ENCODE assay signal across 19 cellular contexts in genomic region chr4:40562208-40562607, GRCh38.
A peak's percentile ranks its signal among the peaks of the same experiment; 100 is the strongest.
DNase-seq lines count a peak whose midpoint lies in the region; ATAC-seq and TF ChIP-seq lines count a peak whose summit lies in the region.
"Had no signal": no experiment of that assay in that cellular context is flagged by ENCODE, and none has a peak within 500 bp of the region (broad histone marks: within the 10 kb centered on the region; RNA-seq: fewer than 3 reads in every experiment).

No MANE protein-coding gene starts in this region.

- H3K9me3 ChIP-seq in HCT116 (ENCODE audit: control insufficient read depth in 1 of 2, insufficient read depth in 1 of 2, low read depth in 1 of 2, low read length in 2 of 2) (no peaks in the 10 kb centered on the region), spleen (no peaks in the 10 kb centered on the region)
- H3K9me3 ChIP-seq: body of pancreas, tibial nerve had no signal

- intact Hi-C loops in HCT116 (cut with micrococcal nuclease) (loop anchor here (5.0 kb wide), 1 partner anchor 70 kb away; no protein-coding TSS in a partner anchor), spleen (cut with DNase I; ENCODE audit: low total_unique reads) (no loop called here)
- intact Hi-C loops in dendritic cell treated with granulocyte-macrophage colony-stimulating factor and Interleukin-4, amounts not matched to agents 40 ng/mL and 50 ng/mL, for 4 days (cut with micrococcal nuclease), result loop anchor here (5.0 kb wide), 1 partner anchor 65 kb away; the partner anchor contains the start of gene RBM47

- no peaks in the 10 kb centered on the region for H3K27me3 ChIP-seq in HCT116 (ENCODE audit: insufficient read depth, low read length)
- no peaks in the 10 kb centered on the region for H3K27me3 ChIP-seq in spleen (replicated peaks in 1 of 7)
- H3K27me3 ChIP-seq: body of pancreas, tibial nerve had no signal

- no peaks in the 10 kb centered on the region for H3K27me3 Mint-ChIP-seq in dendritic cell treated with granulocyte-macrophage colony-stimulating factor and Interleukin-4, amounts not matched to agents 40 ng/mL and 50 ng/mL, for 4 days
- H3K27me3 Mint-ChIP-seq: activated CD4-positive, alpha-beta T cell treated with anti-CD3 and anti-CD28 coated beads, Interleukin-2, amount 10 ng/mL, durations not matched to agents 24 days and 14 days had no signal

- peak overlapping the region; percentile 47; the same call in 1 of the 2 replicates for H3K9ac ChIP-seq in HCT116 (ENCODE audit: low read length)

- peak overlapping the region in 1 of 2 experiments; percentile 30; a peak in 2 of 4 replicates for H3K4me3 ChIP-seq in HCT116 (replicated peaks in 1 of 2; ENCODE audit: low read depth in 1 of 2, low read length in 2 of 2)
- no peak overlapping the region for H3K4me3 ChIP-seq in spleen
- H3K4me3 ChIP-seq: body of pancreas, tibial nerve had no signal

- peaks cover 73% of the 10 kb centered on the region for H3K4me1 Mint-ChIP-seq in dendritic cell treated with granulocyte-macrophage colony-stimulating factor and Interleukin-4, amounts not matched to agents 40 ng/mL and 50 ng/mL, for 4 days (ENCODE audit: low read depth)

- 56 to 91% (median 82%) methylated on average over 6 of the region's 6 CpGs for WGBS in spleen, 5 donors

- POLR2A ChIA-PET in HCT116 (lab: Charles Lee), result no interaction called here

- no peak overlapping the region for H3K4me3 Mint-ChIP-seq in dendritic cell treated with granulocyte-macrophage colony-stimulating factor and Interleukin-4, amounts not matched to agents 40 ng/mL and 50 ng/mL, for 4 days
- H3K4me3 Mint-ChIP-seq: activated CD4-positive, alpha-beta T cell treated with anti-CD3 and anti-CD28 coated beads, Interleukin-2, amount 10 ng/mL, durations not matched to agents 24 days and 14 days; natural killer cell had no signal

- H3K36me3 Mint-ChIP-seq in dendritic cell treated with granulocyte-macrophage colony-stimulating factor and Interleukin-4, amounts not matched to agents 40 ng/mL and 50 ng/mL, for 4 days (ENCODE audit: low read depth), result peaks cover 57% of the 10 kb centered on the region
- H3K36me3 Mint-ChIP-seq: natural killer cell had no signal

- CTCF ChIA-PET in HCT116 (lab: Charles Lee), result no interaction called here

- DNase-seq in HCT116 (ENCODE audit: low read depth, low spot score) (no peak), NOMO-1 (lab: John Stamatoyannopoulos, UW; ENCODE audit: unreplicated experiment in 2 of 2) (peak; percentile 70 to 75), spleen (no peak), GOT3 (lab: John Stamatoyannopoulos, UW) (no peak)
- no peak for DNase-seq in activated effector memory CD4-positive, alpha-beta T cell treated with Interleukin-2 at 50 U/mL for 16 hours
- DNase-seq: activated CD4-positive, alpha-beta T cell treated with anti-CD3 and anti-CD28 coated beads, Interleukin-2, amount 10 ng/mL, durations not matched to agents 24 days and 14 days; body of pancreas; glutamatergic neuron; Karpas-422; left cardiac atrium; natural killer cell; NCI-H1105 treated with DMSO at 0.1 percent for 48 hours; NCI-H2081 treated with DMSO at 0.1 percent for 48 hours; stimulated activated CD4-positive, alpha-beta T cell treated with anti-CD3 and anti-CD28 coated beads, Interleukin-2, amount 100 ng/mL, for 24 hours; stimulated activated naive CD4-positive, alpha-beta T cell treated with Interleukin-2 at 50 U/mL for 16 hours had no signal

- no peak for ATAC-seq in HCT116
- no peak for ATAC-seq in GM18867 (IDR thresholded peaks at IDR 0.05; ENCODE audit: unreplicated experiment)
- ATAC-seq: body of pancreas, left cardiac atrium, natural killer cell had no signal

- H3K4me1 ChIP-seq in HCT116 (ENCODE audit: control insufficient read depth in 1 of 2, insufficient read depth in 2 of 2, low read length in 2 of 2), result peaks cover 51 to 64% of the 10 kb centered on the region in 2 experiments
- H3K4me1 ChIP-seq in spleen, result peaks cover 3 to 91% (median 66%) of the 10 kb centered on the region in 6 donors
- H3K4me1 ChIP-seq: tibial nerve had no signal

- no TSS peak for BruUV-seq in HCT116 (replicated peaks; lab: Mats Ljungman, UMichigan)

- no peaks in the 10 kb centered on the region for H3K9me2 ChIP-seq in HCT116 (ENCODE audit: insufficient read depth)

- H3K36me3 ChIP-seq in HCT116 (ENCODE audit: control insufficient read depth in 1 of 2, insufficient read depth in 2 of 2, low read length in 2 of 2) (no peaks in the 10 kb centered on the region), spleen (no peaks in the 10 kb centered on the region)
- H3K36me3 ChIP-seq: tibial nerve had no signal

- no peak for TF ChIP-seq RAD21 in HCT116 (IDR thresholded peaks at IDR 0.05; ENCODE audit: low read depth)

- H4K20me1 ChIP-seq in HCT116 (ENCODE audit: insufficient read depth), result no peaks in the 10 kb centered on the region

- TF ChIP-seq POLR2A in HCT116 (IDR thresholded peaks at IDR 0.05; ENCODE audit: borderline replicate concordance, extremely low read depth, insufficient read depth, insufficient read length) (no peak), spleen (IDR thresholded peaks at IDR 0.05) (no peak)

- no peaks in the 10 kb centered on the region for H3K9me3 Mint-ChIP-seq in dendritic cell treated with granulocyte-macrophage colony-stimulating factor and Interleukin-4, amounts not matched to agents 40 ng/mL and 50 ng/mL, for 4 days
- H3K9me3 Mint-ChIP-seq: activated CD4-positive, alpha-beta T cell treated with anti-CD3 and anti-CD28 coated beads, Interleukin-2, amount 10 ng/mL, durations not matched to agents 24 days and 14 days; activated T-helper 2 cell treated with anti-CD3 and anti-CD28 coated beads, Interferon-gamma antibody, Interleukin-2, Interleukin-4, amounts not matched to agents 10 μg/mL and 5 μg/mL and 100 μg/mL, durations not matched to agents 14 hours and 24 hours and 36 hours; natural killer cell had no signal

- peak overlapping the region; percentile 74 for H3K4me2 ChIP-seq in HCT116 (ENCODE audit: low read length)

- RAD21 ChIA-PET in HCT116 (lab: Charles Lee; ENCODE audit: low non-redundant PET in 1 of 2, low total read pairs in 2 of 2, uncharacterized antibody in 2 of 2, unreplicated experiment in 2 of 2), result no interaction called here

- no peak overlapping the region for H2AFZ ChIP-seq in HCT116 (ENCODE audit: low read depth, low read length, poor library complexity, severe bottlenecking)

- H3K27ac Mint-ChIP-seq in dendritic cell treated with granulocyte-macrophage colony-stimulating factor and Interleukin-4, amounts not matched to agents 40 ng/mL and 50 ng/mL, for 4 days, result peak overlapping the region; percentile 87
- H3K27ac Mint-ChIP-seq: activated CD4-positive, alpha-beta T cell treated with anti-CD3 and anti-CD28 coated beads, Interleukin-2, amount 10 ng/mL, durations not matched to agents 24 days and 14 days; activated T-helper 2 cell treated with anti-CD3 and anti-CD28 coated beads, Interferon-gamma antibody, Interleukin-2, Interleukin-4, amounts not matched to agents 10 μg/mL and 5 μg/mL and 100 μg/mL, durations not matched to agents 14 hours and 24 hours and 36 hours; natural killer cell had no signal

- H3K79me2 ChIP-seq in HCT116 (ENCODE audit: insufficient read depth, low read length), result no peaks in the 10 kb centered on the region

- peak overlapping the region; percentile 49; the same call in 1 of the 2 replicates for H3K27ac ChIP-seq in HCT116 (ENCODE audit: low read depth, low read length)
- peak overlapping the region in 7 of 8 donors; percentile 22 to 94 (median 86) for H3K27ac ChIP-seq in spleen
- H3K27ac ChIP-seq: tibial nerve had no signal

- TF ChIP-seq CTCF in HCT116 (IDR thresholded peaks at IDR 0.05 in 2 of 3, conservative IDR thresholded peaks at IDR 0.05 in 1 of 3; ENCODE audit: borderline replicate concordance in 1 of 3, insufficient read depth in 1 of 3, low read depth in 2 of 3, low read length in 2 of 3) (no peak), spleen (IDR thresholded peaks at IDR 0.05 in 8 of 11, conservative IDR thresholded peaks at IDR 0.05 in 3 of 11) (no peak)

TF ChIP-seq in HCT116, 20 proteins besides CTCF, POLR2A, EP300 and RAD21 (continues in another document):
- TF ChIP-seq TCF7L2 (IDR thresholded peaks at IDR 0.05; ENCODE audit: borderline replicate concordance, extremely low read depth, insufficient read depth, insufficient read length), result no peak
- no peak for TF ChIP-seq ZNF274 (IDR thresholded peaks at IDR 0.05; ENCODE audit: low read depth, low read length)
- no peak for TF ChIP-seq REST (IDR thresholded peaks at IDR 0.05; ENCODE audit: low read depth)
- TF ChIP-seq YY1 (IDR thresholded peaks at IDR 0.05; ENCODE audit: extremely low read depth, insufficient replicate concordance, low read depth, low read length), result no peak
- no peak for TF ChIP-seq MAX (IDR thresholded peaks at IDR 0.05)
- TF ChIP-seq CEBPB (IDR thresholded peaks at IDR 0.05; ENCODE audit: low read depth), result no peak
- no peak for TF ChIP-seq FOSL1 (IDR thresholded peaks at IDR 0.05; ENCODE audit: low read depth)
- TF ChIP-seq EZH2phosphoT487 (IDR thresholded peaks at IDR 0.05; ENCODE audit: borderline replicate concordance), result no peak
- no peak for TF ChIP-seq EGR1 (IDR thresholded peaks at IDR 0.05; ENCODE audit: low read depth)

Comparison
In these comparisons a context has a peak if more than half of its experiments do, and no peak if none do; other contexts are left out.
1. DNase-seq: peak in NOMO-1 (2 of 2); none in HCT116 (single experiment), spleen (single experiment), activated effector memory CD4-positive, alpha-beta T cell treated with Interleukin-2 at 50 U/mL for 16 hours (single experiment) and GOT3 (single experiment).